In the genomic region with DNA sequence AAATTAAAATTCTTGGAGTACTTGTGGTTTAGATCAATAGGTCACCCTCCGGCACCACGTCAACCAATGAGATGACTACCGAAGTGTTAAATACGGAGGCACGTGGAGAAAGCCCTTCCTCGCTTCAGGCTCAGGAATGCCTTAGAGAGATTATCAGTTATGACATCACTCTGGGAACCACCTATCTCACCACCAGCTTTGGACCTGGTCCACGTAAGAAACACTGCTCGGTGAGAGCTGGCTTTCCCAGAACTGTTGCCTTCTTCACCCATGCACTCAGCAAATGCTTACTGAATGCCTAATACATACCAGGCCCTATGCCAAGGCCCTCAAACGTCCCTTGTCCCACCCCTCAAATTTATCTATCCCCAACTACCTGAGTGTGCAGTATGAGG, we compare ENCODE assay signal across 12 cellular contexts.
DNase-seq lines count a peak whose midpoint lies in the region; ATAC-seq and TF ChIP-seq lines count a peak whose summit lies in the region.
"Had no signal": no experiment of that assay in that cellular context is flagged by ENCODE, and none has a peak within 500 bp of the region (broad histone marks: within the 10 kb centered on the region; RNA-seq: fewer than 3 reads in every experiment).

No MANE protein-coding gene starts in this region.

- H3K79me2 ChIP-seq in osteoblast (ENCODE audit: insufficient read depth, low read length), result peaks cover 16% of the 10 kb centered on the region

- H3K4me1 ChIP-seq in heart right ventricle (peaks cover 2 to 76% (median 56%) of the 10 kb centered on the region in 9 donors), osteoblast (ENCODE audit: insufficient read depth, low read length) (peaks cover 63% of the 10 kb centered on the region)

- H3K27me3 ChIP-seq in heart right ventricle (no peaks in the 10 kb centered on the region), osteoblast (ENCODE audit: insufficient read depth, low read length) (no peaks in the 10 kb centered on the region)

- no peaks in the 10 kb centered on the region for H3K9me3 ChIP-seq in heart right ventricle
- no peaks in the 10 kb centered on the region for H3K9me3 ChIP-seq in osteoblast (ENCODE audit: low read depth, low read length)

- TF ChIP-seq CTCF in heart right ventricle (IDR thresholded peaks at IDR 0.05) (no peak), osteoblast (IDR thresholded peaks at IDR 0.05; ENCODE audit: extremely low read depth, low read depth, low read length) (no peak)

- peak overlapping the region in 7 of 10 donors; percentile 30 to 86 (median 70) for H3K27ac ChIP-seq in heart right ventricle
- H3K27ac ChIP-seq in osteoblast (ENCODE audit: low read depth, low read length), result peak overlapping the region; percentile 99

- no peak overlapping the region for H3K4me3 ChIP-seq in heart right ventricle
- H3K4me3 ChIP-seq in osteoblast (ENCODE audit: insufficient read depth, low read length), result no peak overlapping the region

- 47 to 53% methylated on average over 9 of the region's 9 CpGs for WGBS in heart right ventricle, 2 donors

- H3K36me3 ChIP-seq in heart right ventricle (peaks cover 0 to 54% (median 3%) of the 10 kb centered on the region in 9 donors), osteoblast (ENCODE audit: insufficient read depth, low read length) (peaks cover 6% of the 10 kb centered on the region)

- peak overlapping the region; percentile 56 for H3K4me2 ChIP-seq in osteoblast (ENCODE audit: insufficient read depth, low read length)

- H4K20me1 ChIP-seq in osteoblast (ENCODE audit: insufficient read depth, low read length), result no peaks in the 10 kb centered on the region

- no peak overlapping the region for H2AFZ ChIP-seq in osteoblast (ENCODE audit: low read length)

- intact Hi-C loops in heart right ventricle (cut with DNase I), result loop anchor here in 4 of 10 donors (5.0 to 10.0 kb wide), 3 partner anchors 55 to 137 kb away; no protein-coding TSS in a partner anchor
- intact Hi-C loops in Right ventricle myocardium inferior (cut with DNase I), result loop anchor here (5.0 kb wide), 1 partner anchor 110 kb away; no protein-coding TSS in a partner anchor

- peak in 1 of 8 donors; percentile 43 for ATAC-seq in heart right ventricle
- ATAC-seq in Right ventricle myocardium inferior, result no peak
- ATAC-seq in GM21529 (IDR thresholded peaks at IDR 0.05; ENCODE audit: unreplicated experiment), result no peak
- ATAC-seq in GM21515 (IDR thresholded peaks at IDR 0.05; ENCODE audit: unreplicated experiment), result no peak
- no peak for ATAC-seq in HG03108 (IDR thresholded peaks at IDR 0.05; ENCODE audit: unreplicated experiment)

- DNase-seq in heart right ventricle (no peak), Right ventricle myocardium inferior (ENCODE audit: missing footprints) (no peak), dermis blood vessel endothelial cell (peak; percentile 34), osteoblast (ENCODE audit: insufficient read length, low spot score, missing footprints) (peak; percentile 36), SKM-1 treated with dmso at 0.1 percent for 144 hours (lab: John Stamatoyannopoulos, UW; ENCODE audit: unreplicated experiment) (no peak)
- DNase-seq: activated T-cell treated with anti-CD3 and anti-CD28 coated beads, Interleukin-2, amount 50 U/mL, for 48 hours; AML-193; Karpas-422; retina had no signal

Comparison
In these comparisons a context has a peak if more than half of its experiments do, and no peak if none do; other contexts are left out.
1. DNase-seq: peak in dermis blood vessel endothelial cell (single experiment) and osteoblast (single experiment); none in heart right ventricle (0 of 2), Right ventricle myocardium inferior (single experiment) and SKM-1 treated with dmso at 0.1 percent for 144 hours (single experiment).